Comparison of ENCODE assay signal across 1 cellular context in the genomic region with DNA sequence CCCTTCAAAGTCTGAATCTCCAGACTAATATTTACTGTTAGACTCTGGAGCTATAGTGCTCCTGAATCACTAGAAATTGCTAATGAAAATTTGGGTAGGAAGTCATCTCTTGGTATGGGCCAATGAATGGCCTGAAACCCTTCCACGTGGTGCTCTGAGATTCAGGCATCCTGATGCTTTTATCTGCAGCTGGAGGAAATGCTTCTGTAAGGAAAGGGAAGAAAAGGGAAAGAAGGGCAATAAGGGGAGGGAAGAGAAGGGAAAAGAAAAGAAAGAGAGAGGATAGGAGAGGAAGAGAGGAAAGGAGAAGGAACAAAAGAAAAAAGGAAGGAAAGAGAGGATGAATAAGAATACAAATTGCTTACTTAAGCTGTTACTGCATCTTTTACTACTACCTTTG.
A peak's percentile ranks its signal among the peaks of the same experiment; 100 is the strongest.
TF ChIP-seq lines count a peak whose summit lies in the region.

No MANE protein-coding gene starts in this region.

TF ChIP-seq in H1, 55 proteins besides CTCF, POLR2A, EP300 and RAD21 (continued from another document):
- TF ChIP-seq, protein P1, sequence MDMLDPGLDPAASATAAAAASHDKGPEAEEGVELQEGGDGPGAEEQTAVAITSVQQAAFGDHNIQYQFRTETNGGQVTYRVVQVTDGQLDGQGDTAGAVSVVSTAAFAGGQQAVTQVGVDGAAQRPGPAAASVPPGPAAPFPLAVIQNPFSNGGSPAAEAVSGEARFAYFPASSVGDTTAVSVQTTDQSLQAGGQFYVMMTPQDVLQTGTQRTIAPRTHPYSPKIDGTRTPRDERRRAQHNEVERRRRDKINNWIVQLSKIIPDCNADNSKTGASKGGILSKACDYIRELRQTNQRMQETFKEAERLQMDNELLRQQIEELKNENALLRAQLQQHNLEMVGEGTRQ (IDR thresholded peaks at IDR 0.05; ENCODE audit: low read length) = peak; percentile 43; the same call in 1 of the 2 replicates
